In the genomic region with DNA sequence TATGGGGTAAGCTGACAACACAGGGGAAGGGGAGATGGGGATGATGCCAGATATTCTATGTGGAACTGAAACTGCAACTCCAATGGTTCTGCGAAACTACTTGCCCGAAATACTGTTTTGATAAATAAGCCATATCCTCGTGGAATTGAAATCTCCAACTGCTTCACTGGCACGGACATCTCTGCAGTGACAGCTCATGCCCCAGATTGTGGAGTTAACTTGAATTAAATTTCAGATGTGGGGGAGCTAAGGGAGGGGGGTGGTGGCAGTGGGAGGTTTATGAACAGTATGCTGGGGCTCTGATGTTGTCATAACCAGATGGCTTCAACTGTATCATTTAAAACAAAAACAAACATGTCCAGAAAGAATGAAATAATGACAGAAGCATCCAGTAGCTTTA, we compare ENCODE assay signal across 19 cellular contexts. TPM values are rescaled to one million over a fixed set of nuclear protein-coding genes. Genes with fewer than 3 reads are reported as not detected.
DNase-seq lines count a peak whose midpoint lies in the region; ATAC-seq and TF ChIP-seq lines count a peak whose summit lies in the region.
"Had no signal": no experiment of that assay in that cellular context is flagged by ENCODE, and none has a peak within 500 bp of the region (broad histone marks: within the 10 kb centered on the region; RNA-seq: fewer than 3 reads in every experiment).

No MANE protein-coding gene starts in this region.

- peaks cover 0 to 33% (median 19%) of the 10 kb centered on the region in 12 donors for H3K4me1 ChIP-seq in heart left ventricle
- H3K4me1 ChIP-seq in rectal smooth muscle tissue (ENCODE audit: control insufficient read depth, insufficient read depth, low read length) = peaks cover 14% of the 10 kb centered on the region
- peaks cover 7 to 16% (median 14%) of the 10 kb centered on the region in 4 donors for H3K4me1 ChIP-seq in upper lobe of left lung

- H3K27me3 Mint-ChIP-seq in dendritic cell treated with granulocyte-macrophage colony-stimulating factor and Interleukin-4, amounts not matched to agents 40 ng/mL and 50 ng/mL, for 4 days = no peaks in the 10 kb centered on the region
- H3K27me3 Mint-ChIP-seq: CD8-positive, alpha-beta memory T cell had no signal

- no peaks in the 10 kb centered on the region for H3K9me3 Mint-ChIP-seq in dendritic cell treated with granulocyte-macrophage colony-stimulating factor and Interleukin-4, amounts not matched to agents 40 ng/mL and 50 ng/mL, for 4 days
- H3K9me3 Mint-ChIP-seq: CD8-positive, alpha-beta memory T cell had no signal

- H3K27me3 ChIP-seq in heart left ventricle (no peaks in the 10 kb centered on the region), rectal smooth muscle tissue (ENCODE audit: control insufficient read depth, insufficient read depth, low read length) (no peaks in the 10 kb centered on the region), upper lobe of left lung (no peaks in the 10 kb centered on the region)
- H3K27me3 ChIP-seq: BLaER1 treated with 17β-estradiol and CSF1 and Interleukin-3, amounts not matched to agents 10 nM and 100 nM had no signal

- H3K4me3 Mint-ChIP-seq in dendritic cell treated with granulocyte-macrophage colony-stimulating factor and Interleukin-4, amounts not matched to agents 40 ng/mL and 50 ng/mL, for 4 days = no peak overlapping the region
- H3K4me3 Mint-ChIP-seq: CD8-positive, alpha-beta memory T cell had no signal

- H3K9me3 ChIP-seq in heart left ventricle (no peaks in the 10 kb centered on the region), upper lobe of left lung (no peaks in the 10 kb centered on the region)
- H3K9me3 ChIP-seq: BLaER1 treated with 17β-estradiol and CSF1 and Interleukin-3, amounts not matched to agents 10 nM and 100 nM had no signal

- H3K4me3 ChIP-seq in heart left ventricle (no peak overlapping the region), rectal smooth muscle tissue (ENCODE audit: low read length) (no peak overlapping the region), upper lobe of left lung (no peak overlapping the region)
- H3K4me3 ChIP-seq: BLaER1 treated with 17β-estradiol and CSF1 and Interleukin-3, amounts not matched to agents 10 nM and 100 nM; GM23248 had no signal

- TF ChIP-seq POLR2A in heart left ventricle (IDR thresholded peaks at IDR 0.05) = no peak
- no peak for TF ChIP-seq POLR2A in upper lobe of left lung (IDR thresholded peaks at IDR 0.05)

- no peak for TF ChIP-seq EP300 in upper lobe of left lung (IDR thresholded peaks at IDR 0.05)

- no peak overlapping the region for H3K9ac ChIP-seq in rectal smooth muscle tissue (ENCODE audit: low read length)
- H3K9ac ChIP-seq: BLaER1 treated with 17β-estradiol and CSF1 and Interleukin-3, amounts not matched to agents 10 nM and 100 nM; GM23248 had no signal

- intact Hi-C loops in heart left ventricle (cut with DNase I) (no loop called here), cardiac septum (cut with DNase I) (no loop called here)
- intact Hi-C loops in dendritic cell treated with granulocyte-macrophage colony-stimulating factor and Interleukin-4, amounts not matched to agents 40 ng/mL and 50 ng/mL, for 4 days (cut with micrococcal nuclease) = no loop called here

- H3K36me3 ChIP-seq in heart left ventricle (peaks cover 0 to 95% (median 90%) of the 10 kb centered on the region in 9 donors), rectal smooth muscle tissue (ENCODE audit: control insufficient read depth, insufficient read depth, low read length) (peaks cover 43% of the 10 kb centered on the region), upper lobe of left lung (peaks cover 0 to 76% (median 32%) of the 10 kb centered on the region in 4 donors)

- ATAC-seq in heart left ventricle (no peak), upper lobe of left lung (ENCODE audit: low FRiP score in 2 of 2) (no peak), GM21576 (IDR thresholded peaks at IDR 0.05; ENCODE audit: unreplicated experiment) (no peak)

- 75 to 81% (median 78%) methylated on average over 4 of the region's 4 CpGs for WGBS in heart left ventricle, 4 donors
- 61 to 73% methylated on average over 4 of the region's 4 CpGs for WGBS in upper lobe of left lung, 2 donors

- H3K27ac Mint-ChIP-seq in dendritic cell treated with granulocyte-macrophage colony-stimulating factor and Interleukin-4, amounts not matched to agents 40 ng/mL and 50 ng/mL, for 4 days = peak overlapping the region; percentile 58

- H3K27ac ChIP-seq in heart left ventricle (peak overlapping the region in 11 of 12 donors; percentile 11 to 60 (median 41)), rectal smooth muscle tissue (ENCODE audit: low read depth, low read length) (peak overlapping the region; percentile 49), upper lobe of left lung (peak overlapping the region; percentile 24 to 73 (median 44))
- H3K27ac ChIP-seq: BLaER1 treated with 17β-estradiol and CSF1 and Interleukin-3, amounts not matched to agents 10 nM and 100 nM; GM23248; HL-60 had no signal

- TF ChIP-seq CTCF in heart left ventricle (IDR thresholded peaks at IDR 0.05) (no peak), upper lobe of left lung (IDR thresholded peaks at IDR 0.05) (no peak)

- H3K4me1 Mint-ChIP-seq in dendritic cell treated with granulocyte-macrophage colony-stimulating factor and Interleukin-4, amounts not matched to agents 40 ng/mL and 50 ng/mL, for 4 days (ENCODE audit: low read depth) = peaks cover 32% of the 10 kb centered on the region

- H3K36me3 Mint-ChIP-seq in dendritic cell treated with granulocyte-macrophage colony-stimulating factor and Interleukin-4, amounts not matched to agents 40 ng/mL and 50 ng/mL, for 4 days (ENCODE audit: low read depth) = peaks cover 79% of the 10 kb centered on the region

- no peak for DNase-seq in heart left ventricle
- DNase-seq in cardiac septum (ENCODE audit: low spot score) = no peak
- DNase-seq in upper lobe of left lung = no peak
- no peak for DNase-seq in HUDEP-2 (lab: John Stamatoyannopoulos, UW; ENCODE audit: unreplicated experiment in 76 of 76)
- no peak for DNase-seq in NCI-H2227 treated with DMSO at 0.1 percent for 48 hours (lab: John Stamatoyannopoulos, UW)
- DNase-seq: CD8-positive, alpha-beta memory T cell; DMS79 treated with DMSO at 0.1 percent for 48 hours; GM23248; HCEC 1CT; KBM-7; NCI-H187; NK-92 treated with Interleukin-12 subunit alpha and Interleukin-12 subunit beta, amount 100 ng/mL, for 24 hours; SHP77 had no signal

RNA-seq across cellular contexts. Expression of gene NXPH3, which starts 21.8 kb away (rescaled TPM):
- total RNA-seq in heart left ventricle (1 to 10 TPM; 2.5 to 6.8 (median 4.5) TPM), cardiac septum (4.4 TPM), upper lobe of left lung (1 to 10 TPM; 1.2 to 6.6 (median 4.6) TPM)
- 1 to 10 TPM; 4.0 to 7.9 TPM for polyA plus RNA-seq in heart left ventricle
- total RNA-seq: OCI-LY7 had no signal
- polyA plus RNA-seq: CD8-positive, alpha-beta memory T cell had no signal
